Comparison of ENCODE assay signal across 9 cellular contexts in the genomic region with DNA sequence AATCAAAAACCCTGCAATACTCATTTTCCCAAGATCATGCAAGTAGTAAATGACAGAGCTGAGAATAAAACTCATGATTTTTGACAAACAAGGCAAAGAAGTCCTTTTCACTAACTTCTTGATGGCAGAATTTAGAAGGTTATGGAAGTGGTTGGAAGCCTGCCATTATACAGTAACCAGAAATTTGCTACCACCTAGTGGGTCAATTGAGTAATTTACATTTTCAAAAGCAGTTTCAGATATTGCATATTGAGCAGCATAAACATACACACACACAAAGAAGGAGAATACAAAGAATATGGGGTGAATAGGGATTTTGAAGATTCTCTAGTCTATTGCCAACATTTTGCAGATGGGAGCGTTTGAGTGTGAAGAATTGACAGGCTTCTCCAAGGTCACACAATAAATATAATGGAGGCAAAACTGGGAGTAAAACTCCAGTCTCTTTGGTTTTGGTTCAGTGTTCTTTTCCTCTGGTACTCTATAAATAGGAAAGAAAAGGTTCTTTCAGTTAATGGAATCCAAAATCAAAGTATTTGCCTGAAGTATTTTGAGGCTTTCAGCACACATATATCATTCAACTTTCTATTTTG.
DNase-seq lines count a peak whose midpoint lies in the region; ATAC-seq, FAIRE-seq and TF ChIP-seq lines count a peak whose summit lies in the region.
"Had no signal": no experiment of that assay in that cellular context is flagged by ENCODE, and none has a peak within 500 bp of the region (broad histone marks: within the 10 kb centered on the region; RNA-seq: fewer than 3 reads in every experiment).

No MANE protein-coding gene starts in this region.

- no peak for TF ChIP-seq EP300 in GM12878 (IDR thresholded peaks at IDR 0.05; ENCODE audit: borderline replicate concordance in 1 of 2, control insufficient read depth in 1 of 2, low read depth in 2 of 2, low read length in 2 of 2)

- no peak for DNase-seq in activated CD8-positive, alpha-beta T cell treated with anti-CD3 and anti-CD28 coated beads for 36 hours
- DNase-seq in activated CD8-positive, alpha-beta T cell treated with anti-CD3 and anti-CD28 coated beads, Interleukin-2, amount 10 ng/mL, durations not matched to agents 7 days and 5 days = no peak
- DNase-seq in NCI-H2107 (lab: John Stamatoyannopoulos, UW) (peak; percentile 6), GM12878 (ENCODE audit: low read depth, low spot score) (no peak), left lobe of liver (ENCODE audit: low spot score) (no peak), NCI-H2227 (lab: John Stamatoyannopoulos, UW; ENCODE audit: unreplicated experiment) (no peak)
- no peak for DNase-seq in activated T-cell treated with anti-CD3 and anti-CD28 coated beads, Interleukin-2, amount 50 U/mL, for 72 hours

- no peaks in the 10 kb centered on the region for H3K27me3 ChIP-seq in GM12878 (replicated peaks in 1 of 2; ENCODE audit: control insufficient read depth in 2 of 2, insufficient read depth in 2 of 2, low read length in 1 of 2)

- SMC1A ChIA-PET in GM12878 (lab: Charles Lee; ENCODE audit: uncharacterized antibody, unreplicated experiment) = interaction anchor here (3.0 kb wide), 1 partner anchor 444 kb away, joined by 21 read pairs; no protein-coding TSS in a partner anchor

- H3K4me3 ChIP-seq in GM12878 = no peak overlapping the region

- no peaks in the 10 kb centered on the region for H3K9me3 ChIP-seq in GM12878 (replicated peaks; ENCODE audit: control insufficient read depth, insufficient read depth, low read length)

- WGBS in GM12878 (ENCODE audit: insufficient coverage, insufficient replicate concordance, low lambda C conversion rate, missing lambda C conversion rate) = 0% methylated on average over 1 of the region's 1 CpG

- no peak for TF ChIP-seq POLR2A in GM12878 (IDR thresholded peaks at IDR 0.05; ENCODE audit: low read depth, low read length)

- H3K27ac Mint-ChIP-seq in activated CD8-positive, alpha-beta T cell treated with anti-CD3 and anti-CD28 coated beads for 36 hours = no peak overlapping the region
- no peak overlapping the region for H3K27ac Mint-ChIP-seq in activated CD8-positive, alpha-beta T cell treated with anti-CD3 and anti-CD28 coated beads, Interleukin-2, amount 10 ng/mL, durations not matched to agents 7 days and 5 days
- no peak overlapping the region for H3K27ac Mint-ChIP-seq in activated T-cell treated with anti-CD3 and anti-CD28 coated beads, Interleukin-2, amount 50 U/mL, for 72 hours
- H3K27ac Mint-ChIP-seq: activated naive CD8-positive, alpha-beta T cell had no signal

- TF ChIP-seq RAD21 in GM12878 (IDR thresholded peaks at IDR 0.05; ENCODE audit: insufficient read depth, low read depth, low read length) = peak; percentile 86

- BruUV-seq in GM12878 (replicated peaks; lab: Mats Ljungman, UMichigan) = no TSS peak

- in situ Hi-C loops in GM12878 (cut with MboI) = loop anchor here (25.0 kb wide), 1 partner anchor 1101 kb away; no protein-coding TSS in a partner anchor

- no peak overlapping the region for H3K4me2 ChIP-seq in GM12878 (ENCODE audit: control insufficient read depth, insufficient read depth)

- no peaks in the 10 kb centered on the region for H3K79me2 ChIP-seq in GM12878 (ENCODE audit: control insufficient read depth, insufficient read depth, low read length)

- ATAC-seq in activated CD8-positive, alpha-beta T cell treated with anti-CD3 and anti-CD28 coated beads for 36 hours = no peak
- ATAC-seq in activated CD8-positive, alpha-beta T cell treated with anti-CD3 and anti-CD28 coated beads, Interleukin-2, amount 10 ng/mL, durations not matched to agents 7 days and 5 days = no peak
- ATAC-seq in HG02623 (IDR thresholded peaks at IDR 0.05; ENCODE audit: unreplicated experiment) (peak; percentile 73), GM12878 (peak; percentile 70), left lobe of liver (peak; percentile 76)
- no peak for ATAC-seq in activated T-cell treated with anti-CD3 and anti-CD28 coated beads, Interleukin-2, amount 50 U/mL, for 72 hours (replicated peaks in 1 of 2)

- H3K27me3 Mint-ChIP-seq in activated CD8-positive, alpha-beta T cell treated with anti-CD3 and anti-CD28 coated beads for 36 hours = no peaks in the 10 kb centered on the region
- H3K27me3 Mint-ChIP-seq in activated CD8-positive, alpha-beta T cell treated with anti-CD3 and anti-CD28 coated beads, Interleukin-2, amount 10 ng/mL, durations not matched to agents 7 days and 5 days (ENCODE audit: low read depth) = peaks cover 6% of the 10 kb centered on the region
- H3K27me3 Mint-ChIP-seq in activated T-cell treated with anti-CD3 and anti-CD28 coated beads, Interleukin-2, amount 50 U/mL, for 72 hours (ENCODE audit: low read depth) = peaks cover 5% of the 10 kb centered on the region
- H3K27me3 Mint-ChIP-seq: activated naive CD8-positive, alpha-beta T cell had no signal

- H3K4me1 Mint-ChIP-seq in activated CD8-positive, alpha-beta T cell treated with anti-CD3 and anti-CD28 coated beads for 36 hours (ENCODE audit: low read depth) = no peaks in the 10 kb centered on the region
- H3K4me1 Mint-ChIP-seq in activated CD8-positive, alpha-beta T cell treated with anti-CD3 and anti-CD28 coated beads, Interleukin-2, amount 10 ng/mL, durations not matched to agents 7 days and 5 days (ENCODE audit: low read depth) = no peaks in the 10 kb centered on the region
- no peaks in the 10 kb centered on the region for H3K4me1 Mint-ChIP-seq in activated T-cell treated with anti-CD3 and anti-CD28 coated beads, Interleukin-2, amount 50 U/mL, for 72 hours (ENCODE audit: low read depth)

- CTCF ChIA-PET in activated CD8-positive, alpha-beta T cell treated with anti-CD3 and anti-CD28 coated beads for 36 hours (lab: Charles Lee) = no interaction called here
- CTCF ChIA-PET in activated CD8-positive, alpha-beta T cell treated with anti-CD3 and anti-CD28 coated beads, Interleukin-2, amount 10 ng/mL, durations not matched to agents 7 days and 5 days (lab: Charles Lee) = interaction anchor here (2.9 kb wide), 1 partner anchor 484 kb away, joined by 9 read pairs; no protein-coding TSS in a partner anchor
- CTCF ChIA-PET in GM12878 (lab: Yijun Ruan, JAX) = interaction anchor here (1.9 to 5.9 kb wide), 3 partner anchors 443 to 1113 kb away, joined by 5 to 53 read pairs (median 34); no protein-coding TSS in a partner anchor

- no peaks in the 10 kb centered on the region for H3K36me3 Mint-ChIP-seq in activated CD8-positive, alpha-beta T cell treated with anti-CD3 and anti-CD28 coated beads for 36 hours (ENCODE audit: low read depth)
- H3K36me3 Mint-ChIP-seq in activated CD8-positive, alpha-beta T cell treated with anti-CD3 and anti-CD28 coated beads, Interleukin-2, amount 10 ng/mL, durations not matched to agents 7 days and 5 days (ENCODE audit: low read depth) = no peaks in the 10 kb centered on the region
- H3K36me3 Mint-ChIP-seq in activated T-cell treated with anti-CD3 and anti-CD28 coated beads, Interleukin-2, amount 50 U/mL, for 72 hours (ENCODE audit: insufficient read depth in 2 of 2) = no peaks in the 10 kb centered on the region
- H3K36me3 Mint-ChIP-seq: activated naive CD8-positive, alpha-beta T cell had no signal

- POLR2A ChIA-PET in activated CD8-positive, alpha-beta T cell treated with anti-CD3 and anti-CD28 coated beads for 36 hours (lab: Charles Lee) = no interaction called here
- POLR2A ChIA-PET in activated CD8-positive, alpha-beta T cell treated with anti-CD3 and anti-CD28 coated beads, Interleukin-2, amount 10 ng/mL, durations not matched to agents 7 days and 5 days (lab: Charles Lee) = no interaction called here
- POLR2A ChIA-PET in GM12878 (lab: Charles Lee) = no interaction called here

- H3K36me3 ChIP-seq in GM12878 (ENCODE audit: control insufficient read depth in 2 of 2, insufficient read depth in 2 of 2, low read length in 1 of 2) = no peaks in the 10 kb centered on the region

- intact Hi-C loops in activated CD8-positive, alpha-beta T cell treated with anti-CD3 and anti-CD28 coated beads for 36 hours (cut with micrococcal nuclease) = loop anchor here (5.0 kb wide), 1 partner anchor 526 kb away; no protein-coding TSS in a partner anchor
- intact Hi-C loops in GM12878 (cut with micrococcal nuclease; ENCODE audit: unreplicated experiment) = loop anchor here (1.0 to 5.0 kb wide), 5 partner anchors 211 to 1111 kb away; no protein-coding TSS in a partner anchor

- no peaks in the 10 kb centered on the region for H3K4me1 ChIP-seq in GM12878 (ENCODE audit: control insufficient read depth, insufficient read depth, low read length)

- peak; percentile 59 for TF ChIP-seq CTCF in activated CD8-positive, alpha-beta T cell treated with anti-CD3 and anti-CD28 coated beads for 36 hours (IDR thresholded peaks at IDR 0.05)
- TF ChIP-seq CTCF in GM12878 (IDR thresholded peaks at IDR 0.05 in 2 of 3, conservative IDR thresholded peaks at IDR 0.05 in 1 of 3; ENCODE audit: control insufficient read depth in 2 of 3, extremely low read depth in 1 of 3, insufficient read depth in 1 of 3, low read depth in 3 of 3, low read length in 3 of 3) = peak; percentile 33 to 66 (median 46); a peak in 5 of 6 replicates

- H3K4me3 Mint-ChIP-seq in activated CD8-positive, alpha-beta T cell treated with anti-CD3 and anti-CD28 coated beads for 36 hours = no peak overlapping the region
- H3K4me3 Mint-ChIP-seq in activated CD8-positive, alpha-beta T cell treated with anti-CD3 and anti-CD28 coated beads, Interleukin-2, amount 10 ng/mL, durations not matched to agents 7 days and 5 days = no peak overlapping the region
- no peak overlapping the region for H3K4me3 Mint-ChIP-seq in activated T-cell treated with anti-CD3 and anti-CD28 coated beads, Interleukin-2, amount 50 U/mL, for 72 hours
- H3K4me3 Mint-ChIP-seq: activated naive CD8-positive, alpha-beta T cell had no signal

- peak; percentile 87 for FAIRE-seq in GM12878 (lab: Jason Lieb, UNC)

- no peak overlapping the region for H3K27ac ChIP-seq in GM12878 (ENCODE audit: control insufficient read depth, insufficient read depth)

- no peaks in the 10 kb centered on the region for H3K9me3 Mint-ChIP-seq in activated CD8-positive, alpha-beta T cell treated with anti-CD3 and anti-CD28 coated beads for 36 hours
- H3K9me3 Mint-ChIP-seq in activated CD8-positive, alpha-beta T cell treated with anti-CD3 and anti-CD28 coated beads, Interleukin-2, amount 10 ng/mL, durations not matched to agents 7 days and 5 days (ENCODE audit: insufficient read depth) = no peaks in the 10 kb centered on the region
- no peaks in the 10 kb centered on the region for H3K9me3 Mint-ChIP-seq in activated T-cell treated with anti-CD3 and anti-CD28 coated beads, Interleukin-2, amount 50 U/mL, for 72 hours

- H4K20me1 ChIP-seq in GM12878 (ENCODE audit: control insufficient read depth, insufficient read depth) = no peaks in the 10 kb centered on the region

- no peak overlapping the region for H2AFZ ChIP-seq in GM12878 (ENCODE audit: control insufficient read depth, low read depth, low read length)

- H3K9ac ChIP-seq in GM12878 (ENCODE audit: control insufficient read depth, insufficient read depth, low read length) = no peak overlapping the region

- RAD21 ChIA-PET in GM12878 (lab: Charles Lee; ENCODE audit: unreplicated experiment) = no interaction called here

TF ChIP-seq in GM12878, 131 proteins besides CTCF, POLR2A, EP300 and RAD21:
- peak; percentile 70 for TF ChIP-seq SMC3 (IDR thresholded peaks at IDR 0.05; ENCODE audit: borderline replicate concordance, low read length)
- TF ChIP-seq ZNF207 (IDR thresholded peaks at IDR 0.05; ENCODE audit: borderline replicate concordance) = no peak
- no peak for TF ChIP-seq ZNF217 (IDR thresholded peaks at IDR 0.05)

Comparison
In these comparisons a context has a peak if more than half of its experiments do, and no peak if none do; other contexts are left out.
1. ATAC-seq: peak in HG02623 (single experiment), GM12878 (single experiment) and left lobe of liver (single experiment); none in activated CD8-positive, alpha-beta T cell treated with anti-CD3 and anti-CD28 coated beads for 36 hours (single experiment), activated CD8-positive, alpha-beta T cell treated with anti-CD3 and anti-CD28 coated beads, Interleukin-2, amount 10 ng/mL, durations not matched to agents 7 days and 5 days (single experiment) and activated T-cell treated with anti-CD3 and anti-CD28 coated beads, Interleukin-2, amount 50 U/mL, for 72 hours (0 of 2).